In the genomic region with DNA sequence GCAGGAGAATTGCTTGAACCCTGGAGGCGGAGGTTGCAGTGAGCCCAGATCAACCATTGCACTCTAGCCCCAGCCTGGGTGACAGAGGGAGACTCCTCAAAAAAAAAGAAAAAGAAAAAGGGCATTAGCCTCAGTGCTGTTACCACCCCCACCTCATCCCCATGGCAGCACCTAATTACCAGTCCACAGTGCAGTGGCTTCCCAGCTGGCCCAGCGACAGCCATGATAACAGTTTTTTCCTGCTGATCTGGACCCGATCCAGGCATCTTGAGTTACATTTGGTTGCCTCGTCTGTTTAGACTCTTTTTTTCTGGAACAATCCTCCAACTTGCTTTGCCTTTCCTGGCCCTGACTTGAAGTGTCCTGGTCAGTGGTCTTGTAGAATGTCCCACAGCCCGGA, we compare ENCODE assay signal across 1 cellular context.
TF ChIP-seq lines count a peak whose summit lies in the region.

No MANE protein-coding gene starts in this region.

TF ChIP-seq in GM23338, 12 proteins besides CTCF, POLR2A, EP300 and RAD21 (continued from another document):
- TF ChIP-seq, protein P1, sequence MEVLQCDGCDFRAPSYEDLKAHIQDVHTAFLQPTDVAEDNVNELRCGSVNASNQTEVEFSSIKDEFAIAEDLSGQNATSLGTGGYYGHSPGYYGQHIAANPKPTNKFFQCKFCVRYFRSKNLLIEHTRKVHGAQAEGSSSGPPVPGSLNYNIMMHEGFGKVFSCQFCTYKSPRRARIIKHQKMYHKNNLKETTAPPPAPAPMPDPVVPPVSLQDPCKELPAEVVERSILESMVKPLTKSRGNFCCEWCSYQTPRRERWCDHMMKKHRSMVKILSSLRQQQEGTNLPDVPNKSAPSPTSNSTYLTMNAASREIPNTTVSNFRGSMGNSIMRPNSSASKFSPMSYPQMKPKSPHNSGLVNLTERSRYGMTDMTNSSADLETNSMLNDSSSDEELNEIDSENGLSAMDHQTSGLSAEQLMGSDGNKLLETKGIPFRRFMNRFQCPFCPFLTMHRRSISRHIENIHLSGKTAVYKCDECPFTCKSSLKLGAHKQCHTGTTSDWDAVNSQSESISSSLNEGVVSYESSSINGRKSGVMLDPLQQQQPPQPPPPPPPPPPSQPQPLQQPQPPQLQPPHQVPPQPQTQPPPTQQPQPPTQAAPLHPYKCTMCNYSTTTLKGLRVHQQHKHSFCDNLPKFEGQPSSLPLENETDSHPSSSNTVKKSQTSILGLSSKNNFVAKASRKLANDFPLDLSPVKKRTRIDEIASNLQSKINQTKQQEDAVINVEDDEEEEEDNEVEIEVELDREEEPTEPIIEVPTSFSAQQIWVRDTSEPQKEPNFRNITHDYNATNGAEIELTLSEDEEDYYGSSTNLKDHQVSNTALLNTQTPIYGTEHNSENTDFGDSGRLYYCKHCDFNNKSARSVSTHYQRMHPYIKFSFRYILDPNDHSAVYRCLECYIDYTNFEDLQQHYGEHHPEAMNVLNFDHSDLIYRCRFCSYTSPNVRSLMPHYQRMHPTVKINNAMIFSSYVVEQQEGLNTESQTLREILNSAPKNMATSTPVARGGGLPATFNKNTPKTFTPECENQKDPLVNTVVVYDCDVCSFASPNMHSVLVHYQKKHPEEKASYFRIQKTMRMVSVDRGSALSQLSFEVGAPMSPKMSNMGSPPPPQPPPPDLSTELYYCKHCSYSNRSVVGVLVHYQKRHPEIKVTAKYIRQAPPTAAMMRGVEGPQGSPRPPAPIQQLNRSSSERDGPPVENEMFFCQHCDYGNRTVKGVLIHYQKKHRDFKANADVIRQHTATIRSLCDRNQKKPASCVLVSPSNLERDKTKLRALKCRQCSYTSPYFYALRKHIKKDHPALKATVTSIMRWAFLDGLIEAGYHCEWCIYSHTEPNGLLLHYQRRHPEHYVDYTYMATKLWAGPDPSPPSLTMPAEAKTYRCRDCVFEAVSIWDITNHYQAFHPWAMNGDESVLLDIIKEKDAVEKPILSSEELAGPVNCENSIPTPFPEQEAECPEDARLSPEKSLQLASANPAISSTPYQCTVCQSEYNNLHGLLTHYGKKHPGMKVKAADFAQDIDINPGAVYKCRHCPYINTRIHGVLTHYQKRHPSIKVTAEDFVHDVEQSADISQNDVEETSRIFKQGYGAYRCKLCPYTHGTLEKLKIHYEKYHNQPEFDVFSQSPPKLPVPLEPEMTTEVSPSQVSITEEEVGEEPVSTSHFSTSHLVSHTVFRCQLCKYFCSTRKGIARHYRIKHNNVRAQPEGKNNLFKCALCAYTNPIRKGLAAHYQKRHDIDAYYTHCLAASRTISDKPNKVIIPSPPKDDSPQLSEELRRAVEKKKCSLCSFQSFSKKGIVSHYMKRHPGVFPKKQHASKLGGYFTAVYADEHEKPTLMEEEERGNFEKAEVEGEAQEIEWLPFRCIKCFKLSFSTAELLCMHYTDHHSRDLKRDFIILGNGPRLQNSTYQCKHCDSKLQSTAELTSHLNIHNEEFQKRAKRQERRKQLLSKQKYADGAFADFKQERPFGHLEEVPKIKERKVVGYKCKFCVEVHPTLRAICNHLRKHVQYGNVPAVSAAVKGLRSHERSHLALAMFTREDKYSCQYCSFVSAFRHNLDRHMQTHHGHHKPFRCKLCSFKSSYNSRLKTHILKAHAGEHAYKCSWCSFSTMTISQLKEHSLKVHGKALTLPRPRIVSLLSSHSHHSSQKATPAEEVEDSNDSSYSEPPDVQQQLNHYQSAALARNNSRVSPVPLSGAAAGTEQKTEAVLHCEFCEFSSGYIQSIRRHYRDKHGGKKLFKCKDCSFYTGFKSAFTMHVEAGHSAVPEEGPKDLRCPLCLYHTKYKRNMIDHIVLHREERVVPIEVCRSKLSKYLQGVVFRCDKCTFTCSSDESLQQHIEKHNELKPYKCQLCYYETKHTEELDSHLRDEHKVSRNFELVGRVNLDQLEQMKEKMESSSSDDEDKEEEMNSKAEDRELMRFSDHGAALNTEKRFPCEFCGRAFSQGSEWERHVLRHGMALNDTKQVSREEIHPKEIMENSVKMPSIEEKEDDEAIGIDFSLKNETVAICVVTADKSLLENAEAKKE (CRISPR knock-in tag; IDR thresholded peaks at IDR 0.05), result no peak
- TF ChIP-seq ZNF114 (CRISPR knock-in tag; IDR thresholded peaks at IDR 0.05), result no peak
- TF ChIP-seq, protein P2, sequence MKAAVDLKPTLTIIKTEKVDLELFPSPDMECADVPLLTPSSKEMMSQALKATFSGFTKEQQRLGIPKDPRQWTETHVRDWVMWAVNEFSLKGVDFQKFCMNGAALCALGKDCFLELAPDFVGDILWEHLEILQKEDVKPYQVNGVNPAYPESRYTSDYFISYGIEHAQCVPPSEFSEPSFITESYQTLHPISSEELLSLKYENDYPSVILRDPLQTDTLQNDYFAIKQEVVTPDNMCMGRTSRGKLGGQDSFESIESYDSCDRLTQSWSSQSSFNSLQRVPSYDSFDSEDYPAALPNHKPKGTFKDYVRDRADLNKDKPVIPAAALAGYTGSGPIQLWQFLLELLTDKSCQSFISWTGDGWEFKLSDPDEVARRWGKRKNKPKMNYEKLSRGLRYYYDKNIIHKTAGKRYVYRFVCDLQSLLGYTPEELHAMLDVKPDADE (IDR thresholded peaks at IDR 0.05), result no peak
- no peak for TF ChIP-seq ZNF331 (CRISPR knock-in tag; IDR thresholded peaks at IDR 0.05; ENCODE audit: low read depth)
- TF ChIP-seq POLR2AphosphoS5 (IDR thresholded peaks at IDR 0.05; ENCODE audit: low read depth), result no peak
- no peak for TF ChIP-seq EZH2phosphoT487 (IDR thresholded peaks at IDR 0.05; ENCODE audit: unreplicated experiment)
